Comparison of ENCODE assay signal across 8 cellular contexts in the genomic region with DNA sequence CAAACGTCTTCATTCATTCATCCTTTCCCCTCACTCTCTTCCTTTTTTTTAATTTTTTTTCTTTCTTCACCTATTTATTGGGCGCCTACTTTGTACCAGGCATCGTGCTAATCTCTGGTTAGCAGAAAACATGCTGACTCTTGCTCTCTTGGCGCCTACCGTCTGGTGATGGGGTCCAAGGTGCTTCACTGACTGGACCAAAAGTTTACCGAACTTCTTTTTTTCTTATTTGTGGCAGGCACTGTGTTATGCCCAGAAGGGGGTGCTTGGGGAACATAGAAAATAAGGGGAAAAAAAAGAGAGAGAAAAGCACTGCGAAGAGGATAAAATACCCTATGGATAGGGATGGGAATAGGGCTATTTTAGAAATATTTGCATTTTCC. TPM values are rescaled to one million over a fixed set of nuclear protein-coding genes. Genes with fewer than 3 reads are reported as not detected.
DNase-seq lines count a peak whose midpoint lies in the region; ATAC-seq and TF ChIP-seq lines count a peak whose summit lies in the region.

No MANE protein-coding gene starts in this region.

- H3K27ac ChIP-seq in angular gyrus (ENCODE audit: low read depth, low read length) = peak overlapping the region; percentile 62
- H3K27ac ChIP-seq in right lobe of liver = peak overlapping the region in 1 of 3 donors; percentile 66
- no peak overlapping the region for H3K27ac ChIP-seq in urinary bladder (ENCODE audit: low read depth)

- H3K4me3 ChIP-seq in right lobe of liver = peak overlapping the region; percentile 93 to 99 (median 99)
- H3K4me3 ChIP-seq in urinary bladder (ENCODE audit: low read depth, low read length) = peak overlapping the region; percentile 95

- peak; percentile 12 for ATAC-seq in GM18511 (IDR thresholded peaks at IDR 0.05; ENCODE audit: unreplicated experiment)
- ATAC-seq in HG03175 (IDR thresholded peaks at IDR 0.05; ENCODE audit: unreplicated experiment) = peak; percentile 0
- ATAC-seq in right lobe of liver = no peak

- no peaks in the 10 kb centered on the region for H3K36me3 ChIP-seq in right lobe of liver
- no peaks in the 10 kb centered on the region for H3K36me3 ChIP-seq in urinary bladder (ENCODE audit: insufficient read depth)

- DNase-seq in right lobe of liver = no peak
- no peak for DNase-seq in hippocampal formation (lab: John Stamatoyannopoulos, UW)
- DNase-seq in DMS79 treated with DMSO at 0.1 percent for 48 hours (lab: John Stamatoyannopoulos, UW) = no peak
- DNase-seq in GM19240 (ENCODE audit: insufficient read length, low spot score) = no peak

- TF ChIP-seq POLR2A in right lobe of liver (IDR thresholded peaks at IDR 0.05) = no peak

- intact Hi-C loops in right lobe of liver (cut with DNase I) = no loop called here

- H3K4me1 ChIP-seq in right lobe of liver (peaks cover 0 to 18% (median 0%) of the 10 kb centered on the region in 4 donors), urinary bladder (ENCODE audit: insufficient read depth) (peaks cover 2% of the 10 kb centered on the region)

- 39% methylated on average over 7 of the region's 7 CpGs for WGBS in right lobe of liver (ENCODE audit: insufficient coverage, low coverage, low lambda C conversion rate, missing lambda C conversion rate)
- 42% methylated on average over 7 of the region's 7 CpGs for WGBS in urinary bladder

- no peaks in the 10 kb centered on the region for H3K27me3 ChIP-seq in right lobe of liver

- no peaks in the 10 kb centered on the region for H3K9me3 ChIP-seq in right lobe of liver

- no peak for TF ChIP-seq CTCF in right lobe of liver (IDR thresholded peaks at IDR 0.05)

RNA-seq across cellular contexts. Expression of a gene that starts 0.5 kb away (rescaled TPM):
- total RNA-seq in right lobe of liver (10 to 100 TPM; 16.3 to 26.1 (median 18.5) TPM), urinary bladder (78.1 TPM)
- polyA plus RNA-seq in urinary bladder = 56.8 TPM

Comparison
In these comparisons a context has a peak if more than half of its experiments do, and no peak if none do; other contexts are left out.
1. ATAC-seq: peak in GM18511 (single experiment) and HG03175 (single experiment); none in right lobe of liver (0 of 4).